In genomic region chr10:69676301-69676700, GRCh38 we compare ENCODE assay signal across 33 cellular contexts.
"Had no signal": no experiment of that assay in that cellular context is flagged by ENCODE, and none has a peak within 500 bp of the region (broad histone marks: within the 10 kb centered on the region; RNA-seq: fewer than 3 reads in every experiment).

No MANE protein-coding gene starts in this region.

- FAIRE-seq: astrocyte, TTC549 had no signal

- H3K4me1 ChIP-seq: adrenal gland, body of pancreas, breast epithelium had no signal

- H3K27me3 ChIP-seq: adrenal gland, body of pancreas, breast epithelium had no signal

- H3K9me3 ChIP-seq: adrenal gland, body of pancreas, breast epithelium had no signal

- H3K27ac ChIP-seq: adrenal gland, body of pancreas, brain microvascular endothelial cell, breast epithelium, VCaP had no signal

- DNase-seq: activated B cell treated with CpG ODN at 0.5 μM for 24 hours; activated CD4-positive, alpha-beta memory T cell treated with anti-CD3 and anti-CD28 coated beads for 36 hours; activated CD4-positive, alpha-beta T cell treated with anti-CD3 and anti-CD28 coated beads for 4 hours; activated CD4-positive, alpha-beta T cell treated with anti-CD3 and anti-CD28 coated beads, Interleukin-2, amount 10 ng/mL, durations not matched to agents 24 days and 14 days; activated CD4-positive, alpha-beta T cell treated with anti-CD3 and anti-CD28 coated beads, Interleukin-2, amount 50 U/mL, for 1 hour; activated CD4-positive, alpha-beta T cell treated with anti-CD3 and anti-CD28 coated beads, Interleukin-2, amount 50 U/mL, for 4 hours; activated CD4-positive, CD25-positive, alpha-beta regulatory T cell treated with anti-CD3 and anti-CD28 coated beads, Interleukin-2, amount 50 U/mL, for 72 hours; activated CD8-positive, alpha-beta memory T cell treated with anti-CD3 and anti-CD28 coated beads, Interleukin-2, amount 50 U/mL, for 4 hours; activated CD8-positive, alpha-beta T cell treated with anti-CD3 and anti-CD28 coated beads for 36 hours; activated effector memory CD4-positive, alpha-beta T cell treated with anti-CD3 and anti-CD28 coated beads, Interleukin-2, amount 50 U/mL, for 16 hours; activated gamma-delta T cell treated with Interleukin-2 at 50 U/mL for 16 hours; activated naive CD4-positive, alpha-beta T cell; activated naive CD4-positive, alpha-beta T cell treated with anti-CD3 and anti-CD28 coated beads for 36 hours; activated naive CD4-positive, alpha-beta T cell treated with anti-CD3 and anti-CD28 coated beads, Interleukin-2, amount 50 U/mL, for 16 hours; activated naive CD8-positive, alpha-beta T cell treated with anti-CD3 and anti-CD28 coated beads for 36 hours; activated T-cell treated with anti-CD3 and anti-CD28 coated beads for 4 hours; activated T-cell treated with anti-CD3 and anti-CD28 coated beads, Interleukin-2, amount 50 U/mL, for 1 hour; activated T-cell treated with anti-CD3 and anti-CD28 coated beads, Interleukin-2, amount 50 U/mL, for 4 hours; activated T-cell treated with anti-CD3 and anti-CD28 coated beads, Interleukin-2, amount 50 U/mL, for 72 hours; adrenal gland; amniotic stem cell; body of pancreas; brain microvascular endothelial cell; central memory CD4-positive, alpha-beta T cell; T-helper 1 cell; T-helper 2 cell; T-helper 9 cell had no signal

- H3K4me3 ChIP-seq: adrenal gland, body of pancreas, breast epithelium had no signal

- ATAC-seq: activated CD8-positive, alpha-beta T cell treated with anti-CD3 and anti-CD28 coated beads for 36 hours; activated naive CD4-positive, alpha-beta T cell treated with anti-CD3 and anti-CD28 coated beads, Interleukin-2, amount 50 U/mL, for 72 hours; activated T-cell treated with anti-CD3 and anti-CD28 coated beads, Interleukin-2, amount 50 U/mL, for 4 hours; activated T-cell treated with anti-CD3 and anti-CD28 coated beads, Interleukin-2, amount 50 U/mL, for 72 hours; activated T-helper 17 cell treated with anti-CD3 and anti-CD28 coated beads, Interleukin-2, amount 50 U/mL, for 72 hours; body of pancreas had no signal

- H3K36me3 ChIP-seq: adrenal gland, brain microvascular endothelial cell, breast epithelium had no signal
